In genomic region chr15:64989331-64990167, GRCh38 we compare ENCODE assay signal across 8 cellular contexts.
DNase-seq lines count a peak whose midpoint lies in the region; ATAC-seq lines count a peak whose summit lies in the region.

TSS of gene SPG21 (minus strand) at chr15:64989914. CDS start at chr15:64983569, 6,345 bp downstream.

- peaks cover 58% of the 10 kb centered on the region for H3K4me1 Mint-ChIP-seq in activated naive CD4-positive, alpha-beta T cell treated with anti-CD3 and anti-CD28 coated beads, Interleukin-2, amount 10 ng/mL, durations not matched to agents 7 days and 5 days

- H3K27ac ChIP-seq in SK-N-MC = peak within 1 kb of the TSS; percentile 77
- peak within 1 kb of the TSS; percentile 90 for H3K27ac ChIP-seq in substantia nigra (ENCODE audit: low read depth, low read length, poor library complexity, severe bottlenecking)

- H3K36me3 ChIP-seq in SK-N-MC (ENCODE audit: insufficient read depth, low read length) = peaks cover 7% of the 10 kb centered on the region; the same call in 1 of the 2 replicates

- peak within 1 kb of the TSS; percentile 95 for H3K9ac ChIP-seq in SK-N-MC (ENCODE audit: insufficient read length)

- ATAC-seq in HG02588 (IDR thresholded peaks at IDR 0.05; ENCODE audit: unreplicated experiment) = peak; percentile 96

- peak within 1 kb of the TSS; percentile 95 for H3K4me3 Mint-ChIP-seq in activated naive CD4-positive, alpha-beta T cell treated with anti-CD3 and anti-CD28 coated beads, Interleukin-2, amount 10 ng/mL, durations not matched to agents 7 days and 5 days

- peak; percentile 63 for DNase-seq in NCI-H1048 (lab: John Stamatoyannopoulos, UW)
- no peak for DNase-seq in SK-N-MC (ENCODE audit: low read depth, low spot score)
- DNase-seq in activated naive CD4-positive, alpha-beta T cell treated with anti-CD3 and anti-CD28 coated beads, Interleukin-2, amount 10 ng/mL, durations not matched to agents 7 days and 5 days = peak; percentile 93
- peak; percentile 97 for DNase-seq in germinal center (ENCODE audit: low spot score)
- DNase-seq in non-pigmented ciliary epithelial cell (ENCODE audit: low read depth) = peak; percentile 53
- DNase-seq in substantia nigra (lab: John Stamatoyannopoulos, UW) = peak; percentile 48 to 96 (median 88)

- CTCF ChIA-PET in activated naive CD4-positive, alpha-beta T cell treated with anti-CD3 and anti-CD28 coated beads, Interleukin-2, amount 10 ng/mL, durations not matched to agents 7 days and 5 days (lab: Charles Lee) = interaction anchor here (0.7 kb wide), 1 partner anchor 210 kb away, joined by 4 read pairs; no protein-coding TSS in a partner anchor

- H3K9me3 ChIP-seq in SK-N-MC (ENCODE audit: low read depth, low read length) = no peaks in the 10 kb centered on the region

- no peaks in the 10 kb centered on the region for H3K9me3 Mint-ChIP-seq in activated naive CD4-positive, alpha-beta T cell treated with anti-CD3 and anti-CD28 coated beads, Interleukin-2, amount 10 ng/mL, durations not matched to agents 7 days and 5 days

- H3K4me3 ChIP-seq in GM08714 (ENCODE audit: low read length) (peak within 1 kb of the TSS; percentile 91), SK-N-MC (peak within 1 kb of the TSS; percentile 99)

- no peaks in the 10 kb centered on the region for H3K27me3 Mint-ChIP-seq in activated naive CD4-positive, alpha-beta T cell treated with anti-CD3 and anti-CD28 coated beads, Interleukin-2, amount 10 ng/mL, durations not matched to agents 7 days and 5 days

- peak within 1 kb of the TSS; percentile 91 for H3K27ac Mint-ChIP-seq in activated naive CD4-positive, alpha-beta T cell treated with anti-CD3 and anti-CD28 coated beads, Interleukin-2, amount 10 ng/mL, durations not matched to agents 7 days and 5 days

- peaks cover 12% of the 10 kb centered on the region for H3K36me3 Mint-ChIP-seq in activated naive CD4-positive, alpha-beta T cell treated with anti-CD3 and anti-CD28 coated beads, Interleukin-2, amount 10 ng/mL, durations not matched to agents 7 days and 5 days
